8 cellular contexts compared by ENCODE assay signal in genomic region chr20:50621068-50621467, GRCh38.
"Had no signal": no experiment of that assay in that cellular context is flagged by ENCODE, and none has a peak within 500 bp of the region (broad histone marks: within the 10 kb centered on the region; RNA-seq: fewer than 3 reads in every experiment).

No MANE protein-coding gene starts in this region.

- H3K36me3 ChIP-seq: HAP-1 had no signal

- H2AFZ ChIP-seq: GM23248 had no signal

- H3K27ac Mint-ChIP-seq: HFFc6 had no signal

- H3K4me3 ChIP-seq: GM23248, HAP-1 had no signal

- H3K4me1 ChIP-seq: HAP-1 had no signal

- H3K4me3 Mint-ChIP-seq: HFFc6, IgD-negative memory B cell had no signal

- H3K9ac ChIP-seq: GM23248 had no signal

- DNase-seq: GM23248, GOT3, H7, HFFc6, KBM-7 had no signal

- H3K27ac ChIP-seq: GM23248, HL-60 had no signal

- H3K36me3 Mint-ChIP-seq: IgD-negative memory B cell had no signal
